30 cellular contexts compared by ENCODE assay signal in the genomic region with DNA sequence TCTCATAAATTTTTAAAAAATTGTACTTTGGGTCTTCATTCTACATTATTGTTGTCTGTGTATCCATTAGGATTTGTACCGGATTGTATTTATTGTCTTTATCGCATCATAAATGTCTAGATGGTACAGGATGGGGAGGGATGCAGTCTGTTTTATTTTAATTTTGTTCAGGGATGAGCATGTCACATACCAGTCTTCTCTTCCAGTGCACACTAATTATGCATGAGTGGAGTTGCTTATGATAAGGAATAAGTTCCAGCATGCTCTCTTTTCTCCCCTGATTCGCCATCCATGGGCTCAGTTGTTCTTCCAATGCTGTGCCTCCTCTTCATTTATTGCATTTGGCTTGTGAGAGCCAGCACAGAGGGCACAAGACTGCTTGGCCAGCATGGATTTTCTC. TPM values are rescaled to one million over a fixed set of nuclear protein-coding genes. Genes with fewer than 3 reads are reported as not detected.
"Had no signal": no experiment of that assay in that cellular context is flagged by ENCODE, and none has a peak within 500 bp of the region (broad histone marks: within the 10 kb centered on the region; RNA-seq: fewer than 3 reads in every experiment).

No MANE protein-coding gene starts in this region.

- H3K4me1 Mint-ChIP-seq: natural killer cell; nephron; stimulated activated memory B cell treated with anti-CD40 and anti-IgM and Interleukin-4, amounts not matched to agents 10 μg/mL and 1 μg/mL and 100 μg/mL, for 72 hours; stimulated activated naive CD8-positive, alpha-beta T cell treated with anti-CD3 and anti-CD28 coated beads, Interleukin-15, amount 100 ng/mL, for 72 hours had no signal

- H3K9me3 ChIP-seq: ovary, psoas muscle, right lobe of liver, sigmoid colon, suprapubic skin, testis, tibial nerve, upper lobe of left lung, vagina had no signal

- H3K4me3 ChIP-seq: neural progenitor cell, ovary, psoas muscle, right lobe of liver, sigmoid colon, suprapubic skin, testis, tibial nerve, upper lobe of left lung, vagina had no signal

- FAIRE-seq: small intestine, urothelium cell line had no signal

- DNase-seq: natural killer cell; occipital lobe; ovary; posterior cingulate gyrus; psoas muscle; right cardiac atrium; right lobe of liver; sigmoid colon; small intestine; stimulated activated CD4-positive, alpha-beta T cell treated with anti-CD3 and anti-CD28 coated beads, Interleukin-15, amount 100 ng/mL, for 24 hours; stimulated activated CD4-positive, alpha-beta T cell treated with anti-CD3 and anti-CD28 coated beads, Interleukin-2, amount 100 ng/mL, for 24 hours; stimulated activated CD4-positive, alpha-beta T cell treated with anti-CD3 and anti-CD28 coated beads, Interleukin-2, amount 100 ng/mL, for 48 hours; stimulated activated CD4-positive, alpha-beta T cell treated with anti-CD3 and anti-CD28 coated beads, Interleukin-4, amount 100 ng/mL, for 4 hours; stimulated activated CD8-positive, alpha-beta memory T cell treated with anti-CD3 and anti-CD28 coated beads, Interleukin-4, amount 100 ng/mL, for 48 hours; stimulated activated naive CD4-positive, alpha-beta T cell; stimulated activated naive CD8-positive, alpha-beta T cell treated with anti-CD3 and anti-CD28 coated beads, Interleukin-15, amount 100 ng/mL, for 72 hours; stimulated activated naive CD8-positive, alpha-beta T cell treated with anti-CD3 and anti-CD28 coated beads, Interleukin-15, Interleukin-2, amounts not matched to agents 100 U/mL and 50 U/mL, for 24 hours; substantia nigra; testis; trophoblast cell; upper lobe of left lung had no signal

- H3K36me3 ChIP-seq: neural progenitor cell, ovary, right lobe of liver, sigmoid colon, suprapubic skin, tibial nerve, upper lobe of left lung, vagina had no signal

- H3K27me3 Mint-ChIP-seq: progenitor cell of endocrine pancreas; stimulated activated memory B cell treated with anti-CD40 and anti-IgM and Interleukin-4, amounts not matched to agents 10 μg/mL and 1 μg/mL and 100 μg/mL, for 72 hours; stimulated activated naive CD8-positive, alpha-beta T cell treated with anti-CD3 and anti-CD28 coated beads, Interleukin-15, amount 100 ng/mL, for 72 hours had no signal

- H3K9me3 Mint-ChIP-seq: natural killer cell; stimulated activated memory B cell treated with anti-CD40 and anti-IgM and Interleukin-4, amounts not matched to agents 10 μg/mL and 1 μg/mL and 100 μg/mL, for 72 hours; stimulated activated naive CD8-positive, alpha-beta T cell treated with anti-CD3 and anti-CD28 coated beads, Interleukin-15, amount 100 ng/mL, for 72 hours had no signal

- H3K27me3 ChIP-seq: neural progenitor cell, ovary, right lobe of liver, sigmoid colon, suprapubic skin, testis, tibial nerve, upper lobe of left lung, vagina had no signal

- H3K27ac Mint-ChIP-seq: natural killer cell; nephron; neural progenitor cell; progenitor cell of endocrine pancreas; stimulated activated memory B cell treated with anti-CD40 and anti-IgM and Interleukin-4, amounts not matched to agents 10 μg/mL and 1 μg/mL and 100 μg/mL, for 72 hours had no signal

- ATAC-seq: natural killer cell; psoas muscle; right cardiac atrium; right lobe of liver; stimulated activated memory B cell treated with anti-CD40 and anti-IgM and Interleukin-4, amounts not matched to agents 10 μg/mL and 1 μg/mL and 100 μg/mL, for 72 hours; stimulated activated naive CD8-positive, alpha-beta T cell treated with anti-CD3 and anti-CD28 coated beads, Interleukin-15, amount 100 ng/mL, for 72 hours; stimulated activated naive CD8-positive, alpha-beta T cell treated with anti-CD3 and anti-CD28 coated beads, Interleukin-15, Interleukin-2, amounts not matched to agents 100 U/mL and 50 U/mL, for 24 hours had no signal

- H3K36me3 Mint-ChIP-seq: natural killer cell; neural progenitor cell; stimulated activated memory B cell treated with anti-CD40 and anti-IgM and Interleukin-4, amounts not matched to agents 10 μg/mL and 1 μg/mL and 100 μg/mL, for 72 hours had no signal

- H3K4me1 ChIP-seq: parathyroid adenoma, psoas muscle, right lobe of liver, sigmoid colon, suprapubic skin, testis, tibial nerve, upper lobe of left lung, vagina had no signal

- H3K4me3 Mint-ChIP-seq: natural killer cell; nephron; neural progenitor cell; stimulated activated memory B cell treated with anti-CD40 and anti-IgM and Interleukin-4, amounts not matched to agents 10 μg/mL and 1 μg/mL and 100 μg/mL, for 72 hours; stimulated activated naive CD8-positive, alpha-beta T cell treated with anti-CD3 and anti-CD28 coated beads, Interleukin-15, amount 100 ng/mL, for 72 hours had no signal

RNA-seq across cellular contexts. Expression of gene PPEF1, which starts 54.3 kb away (rescaled TPM):
- total RNA-seq: right lobe of liver, vagina had no signal
